In genomic region chr17:18951941-18952842, GRCh38 we compare ENCODE assay signal across 14 cellular contexts. TPM values are rescaled to one million over a fixed set of nuclear protein-coding genes. Genes with fewer than 3 reads are reported as not detected.
A peak's percentile ranks its signal among the peaks of the same experiment; 100 is the strongest.
DNase-seq lines count a peak whose midpoint lies in the region; ATAC-seq, FAIRE-seq and TF ChIP-seq lines count a peak whose summit lies in the region.
"Had no signal": no experiment of that assay in that cellular context is flagged by ENCODE, and none has a peak within 500 bp of the region (broad histone marks: within the 10 kb centered on the region; RNA-seq: fewer than 3 reads in every experiment).

Gene SLC5A10 (plus strand): TSS chr17:18952165. CDS start chr17:18952206, 41 bp downstream.

- H3K9me3 Mint-ChIP-seq in CD14-positive monocyte = no peaks in the 10 kb centered on the region
- no peaks in the 10 kb centered on the region for H3K9me3 Mint-ChIP-seq in stimulated activated effector memory CD8-positive, alpha-beta T cell treated with anti-CD3 and anti-CD28 coated beads, Interleukin-12 subunit alpha, Interleukin-12 subunit beta, amount 100 ng/mL, for 72 hours
- H3K9me3 Mint-ChIP-seq: activated B cell treated with CpG ODN at 0.5 μM for 24 hours had no signal

- H3K79me1 ChIP-seq in mesenchymal stem cell (replicated peaks; ENCODE audit: low read length, poor library complexity, severe bottlenecking) = no peaks in the 10 kb centered on the region

- peak; percentile 92 for FAIRE-seq in HTR-8/SVneo (lab: Jason Lieb, UNC)

- H2BK12ac ChIP-seq in mesenchymal stem cell (ENCODE audit: low read length in 2 of 2) = no peak within 1 kb of the TSS

- H3K9me3 ChIP-seq in mesenchymal stem cell (ENCODE audit: control insufficient read depth, low read length) = no peaks in the 10 kb centered on the region
- H3K9me3 ChIP-seq: HAP-1 had no signal

- H3K4me3 ChIP-seq in mesenchymal stem cell (ENCODE audit: insufficient read depth in 1 of 2, low read depth in 1 of 2, low read length in 2 of 2) = no peak within 1 kb of the TSS
- H3K4me3 ChIP-seq: HAP-1 had no signal

- H2AFZ ChIP-seq in mesenchymal stem cell (ENCODE audit: low read depth, low read length) = no peak within 1 kb of the TSS

- H3K9ac ChIP-seq in mesenchymal stem cell (ENCODE audit: low read length) = no peak within 1 kb of the TSS

- DNase-seq in CD14-positive monocyte (ENCODE audit: low spot score) = peak; percentile 38
- DNase-seq in HTR-8/SVneo (ENCODE audit: insufficient read length, low spot score) = peak; percentile 61
- DNase-seq in dermis blood vessel endothelial cell = peak; percentile 35
- no peak for DNase-seq in mesenchymal stem cell
- no peak for DNase-seq in stimulated activated effector memory CD8-positive, alpha-beta T cell treated with anti-CD3 and anti-CD28 coated beads, Interleukin-12 subunit alpha, Interleukin-12 subunit beta, amount 100 ng/mL, for 72 hours (ENCODE audit: low spot score in 2 of 2)
- DNase-seq in caudate nucleus (lab: John Stamatoyannopoulos, UW) = no peak
- DNase-seq in activated naive CD4-positive, alpha-beta T cell (lab: John Stamatoyannopoulos, UW) = no peak
- DNase-seq: activated B cell treated with CpG ODN at 0.5 μM for 24 hours, activated gamma-delta T cell, NCI-H1105 treated with DMSO at 0.1 percent for 48 hours had no signal

- no peak within 1 kb of the TSS for H3K4me3 Mint-ChIP-seq in CD14-positive monocyte
- no peak within 1 kb of the TSS for H3K4me3 Mint-ChIP-seq in stimulated activated effector memory CD8-positive, alpha-beta T cell treated with anti-CD3 and anti-CD28 coated beads, Interleukin-12 subunit alpha, Interleukin-12 subunit beta, amount 100 ng/mL, for 72 hours
- H3K4me3 Mint-ChIP-seq: activated B cell treated with CpG ODN at 0.5 μM for 24 hours had no signal

- peak within 1 kb of the TSS in 1 of 2 experiments; percentile 51 for H3K23ac ChIP-seq in mesenchymal stem cell (ENCODE audit: low read length in 2 of 2)

- H2BK120ac ChIP-seq in mesenchymal stem cell (ENCODE audit: low read depth, low read length) = no peak within 1 kb of the TSS

- H3K14ac ChIP-seq in mesenchymal stem cell (ENCODE audit: low read length in 2 of 2) = peak within 1 kb of the TSS in 1 of 2 experiments; percentile 61

- H3K4me1 Mint-ChIP-seq in CD14-positive monocyte = peaks cover 3% of the 10 kb centered on the region
- peaks cover 17% of the 10 kb centered on the region for H3K4me1 Mint-ChIP-seq in stimulated activated effector memory CD8-positive, alpha-beta T cell treated with anti-CD3 and anti-CD28 coated beads, Interleukin-12 subunit alpha, Interleukin-12 subunit beta, amount 100 ng/mL, for 72 hours

- no peak within 1 kb of the TSS for H3K18ac ChIP-seq in mesenchymal stem cell (ENCODE audit: low read depth in 1 of 2, low read length in 2 of 2)

- ATAC-seq in stimulated activated effector memory CD8-positive, alpha-beta T cell treated with anti-CD3 and anti-CD28 coated beads, Interleukin-12 subunit alpha, Interleukin-12 subunit beta, amount 100 ng/mL, for 72 hours = no peak
- no peak for ATAC-seq in HG03045 (IDR thresholded peaks at IDR 0.05; ENCODE audit: unreplicated experiment)

- H3K4ac ChIP-seq in mesenchymal stem cell (ENCODE audit: low read depth in 1 of 2, low read length in 2 of 2) = no peak within 1 kb of the TSS

- no peak within 1 kb of the TSS for H2BK15ac ChIP-seq in mesenchymal stem cell (ENCODE audit: low read depth, poor library complexity, severe bottlenecking)

- H2BK5ac ChIP-seq in mesenchymal stem cell (ENCODE audit: low read depth, low read length, poor library complexity, severe bottlenecking) = no peak within 1 kb of the TSS

- peaks cover 19% of the 10 kb centered on the region for H3K4me1 ChIP-seq in mesenchymal stem cell (ENCODE audit: control insufficient read depth, insufficient read depth, low read depth, low read length)
- H3K4me1 ChIP-seq: HAP-1 had no signal

- H3K4me2 ChIP-seq in mesenchymal stem cell (ENCODE audit: low read length, poor library complexity, severe bottlenecking) = no peak within 1 kb of the TSS

- no peak for TF ChIP-seq CTCF in CD14-positive monocyte (IDR thresholded peaks at IDR 0.05)

- H4K8ac ChIP-seq in mesenchymal stem cell (ENCODE audit: low read length) = no peak within 1 kb of the TSS

- H3K36me3 ChIP-seq in mesenchymal stem cell (ENCODE audit: control insufficient read depth in 1 of 2, insufficient read depth in 2 of 2, low read depth in 1 of 2, low read length in 2 of 2) = no peaks in the 10 kb centered on the region
- H3K36me3 ChIP-seq: HAP-1 had no signal

- H3K27me3 Mint-ChIP-seq in CD14-positive monocyte (ENCODE audit: low read depth in 3 of 3) = peaks cover 3 to 5% (median 3%) of the 10 kb centered on the region in 3 donors

- peaks cover 0 to 45% of the 10 kb centered on the region in 2 experiments for H3K27me3 ChIP-seq in mesenchymal stem cell (ENCODE audit: control insufficient read depth in 1 of 2, insufficient read depth in 1 of 2, low read length in 2 of 2)

- H3K27ac ChIP-seq in mesenchymal stem cell (ENCODE audit: low read length, poor library complexity, severe bottlenecking) (peak within 1 kb of the TSS; percentile 14), caudate nucleus (ENCODE audit: low read depth, low read length) (no peak within 1 kb of the TSS)

- H4K91ac ChIP-seq in mesenchymal stem cell (ENCODE audit: low read length) = no peak within 1 kb of the TSS

- WGBS in mesenchymal stem cell = 91% methylated on average over 17 of the region's 17 CpGs

- no peak within 1 kb of the TSS for H3K27ac Mint-ChIP-seq in CD14-positive monocyte
- H3K27ac Mint-ChIP-seq in stimulated activated effector memory CD8-positive, alpha-beta T cell treated with anti-CD3 and anti-CD28 coated beads, Interleukin-12 subunit alpha, Interleukin-12 subunit beta, amount 100 ng/mL, for 72 hours = no peak within 1 kb of the TSS
- H3K27ac Mint-ChIP-seq: activated B cell treated with CpG ODN at 0.5 μM for 24 hours had no signal

- H2AK5ac ChIP-seq in mesenchymal stem cell (ENCODE audit: low read length, severe bottlenecking) = peak within 1 kb of the TSS; percentile 57

- no peaks in the 10 kb centered on the region for H3K36me3 Mint-ChIP-seq in CD14-positive monocyte
- H3K36me3 Mint-ChIP-seq in stimulated activated effector memory CD8-positive, alpha-beta T cell treated with anti-CD3 and anti-CD28 coated beads, Interleukin-12 subunit alpha, Interleukin-12 subunit beta, amount 100 ng/mL, for 72 hours = no peaks in the 10 kb centered on the region

- intact Hi-C loops in CD14-positive monocyte (cut with micrococcal nuclease) = loop anchor here in 1 of 2 donors (10.0 kb wide), 1 partner anchor 53 kb away; the partner anchor contains the start of gene FAM83G

RNA-seq across cellular contexts. Expression of gene SLC5A10, which starts in this region (rescaled TPM):
- polyA plus RNA-seq in CD14-positive monocyte = under 1 TPM; 0.10 to 0.12 TPM
- not detected in 2 replicates for total RNA-seq in dermis blood vessel endothelial cell
- polyA plus RNA-seq in mesenchymal stem cell (2013, experiment 1 of 2) = 0.03 TPM
- not detected for polyA plus RNA-seq in mesenchymal stem cell (2013, experiment 2 of 2)
- total RNA-seq: activated B cell treated with CpG ODN at 0.5 μM for 24 hours, dermis microvascular lymphatic vessel endothelial cell had no signal
- polyA plus RNA-seq: neural cell had no signal

Comparison
In these comparisons a context has a peak if more than half of its experiments do, and no peak if none do; other contexts are left out.
1. Peak in DNase-seq in CD14-positive monocyte; RNA of the gene not detected or under 1 TPM.
2. Peak in DNase-seq in dermis blood vessel endothelial cell; RNA of the gene not detected or under 1 TPM.